In the genomic region with DNA sequence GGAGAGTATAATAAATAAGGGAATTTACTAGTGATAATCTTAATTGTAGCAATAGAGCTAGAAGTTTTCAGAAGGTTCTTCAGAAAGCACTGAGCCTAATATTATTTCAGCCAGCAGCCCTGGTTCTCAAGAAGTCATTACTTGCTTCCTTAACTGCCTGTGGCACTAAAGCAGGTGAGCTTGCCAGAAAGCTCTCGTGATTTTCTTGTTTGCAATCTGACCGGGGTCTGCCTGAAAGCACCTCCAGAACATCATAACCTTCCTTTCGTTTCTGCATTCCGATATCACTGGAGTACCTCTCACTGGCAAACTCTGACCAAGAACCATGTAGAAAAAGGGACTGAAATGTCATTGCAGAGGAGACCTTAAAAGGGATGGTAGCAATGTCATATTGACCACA, we compare ENCODE assay signal across 14 cellular contexts.
A peak's percentile ranks its signal among the peaks of the same experiment; 100 is the strongest.
DNase-seq lines count a peak whose midpoint lies in the region; ATAC-seq and TF ChIP-seq lines count a peak whose summit lies in the region.
"Had no signal": no experiment of that assay in that cellular context is flagged by ENCODE, and none has a peak within 500 bp of the region (broad histone marks: within the 10 kb centered on the region; RNA-seq: fewer than 3 reads in every experiment).

No MANE protein-coding gene starts in this region.

- TF ChIP-seq CTCF in PC-9 (conservative IDR thresholded peaks at IDR 0.05) (no peak), psoas muscle (IDR thresholded peaks at IDR 0.05) (no peak), upper lobe of right lung (IDR thresholded peaks at IDR 0.05) (no peak)

- H2AFZ ChIP-seq in GM23248 (peak overlapping the region; percentile 88; the same call in 1 of the 2 replicates), PC-9 (0 out of 2 replicates have a peak overlapping the region, but pooled peaks have one; percentile 8)

- in situ Hi-C loops in GM23248 (cut with MboI), result no loop called here

- H3K4me2 ChIP-seq in GM23248 (ENCODE audit: unreplicated experiment), result no peak overlapping the region
- no peak overlapping the region for H3K4me2 ChIP-seq in PC-9

- H3K4me3 ChIP-seq in GM23248, result no peak overlapping the region
- H3K4me3 ChIP-seq in PC-9, result no peak overlapping the region
- peak overlapping the region; percentile 31 for H3K4me3 ChIP-seq in psoas muscle
- H3K4me3 ChIP-seq in upper lobe of right lung, result no peak overlapping the region

- no peaks in the 10 kb centered on the region for H3K36me3 ChIP-seq in GM23248 (ENCODE audit: low read depth)
- H3K36me3 ChIP-seq in PC-9 (ENCODE audit: low read depth), result no peaks in the 10 kb centered on the region
- H3K36me3 ChIP-seq in psoas muscle (ENCODE audit: insufficient read depth in 1 of 2, low read depth in 1 of 2), result no peaks in the 10 kb centered on the region
- H3K36me3 ChIP-seq in upper lobe of right lung, result no peaks in the 10 kb centered on the region

- H3F3A ChIP-seq in GM23248 (ENCODE audit: insufficient read depth) (0 out of 2 replicates have a peak, but pooled peaks cover 3% of the 10 kb centered on the region), PC-9 (ENCODE audit: insufficient read depth, low read depth) (no peaks in the 10 kb centered on the region)

- DNase-seq in GM23248 (no peak), PC-9 (no peak), psoas muscle (no peak), D341Med (ENCODE audit: low spot score) (no peak), posterior cingulate gyrus (no peak), upper lobe of right lung (no peak)
- DNase-seq in stimulated activated naive CD4-positive, alpha-beta T cell treated with Interleukin-2 at 50 U/mL for 16 hours (lab: John Stamatoyannopoulos, UW), result no peak
- DNase-seq: C1 segment of cervical spinal cord; Calu3; CD4-positive, alpha-beta T cell; DMS79 treated with DMSO at 0.1 percent for 48 hours; EL; H7; IMR-90 had no signal

- no peaks in the 10 kb centered on the region for H3K9me2 ChIP-seq in GM23248 (ENCODE audit: insufficient read depth)
- H3K9me2 ChIP-seq in PC-9 (ENCODE audit: insufficient read depth), result no peaks in the 10 kb centered on the region; the same call in 1 of the 2 replicates

- WGBS in GM23248 (ENCODE audit: low coverage in 1 of 2, low lambda C conversion rate in 2 of 2, missing lambda C conversion rate in 2 of 2), 2 experiments, result 92 to 99% methylated on average over 4 of the region's 4 CpGs
- WGBS in psoas muscle, 3 donors, result 28 to 51% (median 33%) methylated on average over 4 of the region's 4 CpGs

- H3K9ac ChIP-seq in GM23248, result no peak overlapping the region

- no TSS peak for BruUV-seq in PC-9 (replicated peaks; lab: Mats Ljungman, UMichigan)

- no peaks in the 10 kb centered on the region for H3K79me2 ChIP-seq in GM23248 (ENCODE audit: insufficient read depth)
- H3K79me2 ChIP-seq in PC-9 (ENCODE audit: low read depth), result no peaks in the 10 kb centered on the region

- H3K27ac ChIP-seq in GM23248, result no peak overlapping the region
- no peak overlapping the region for H3K27ac ChIP-seq in PC-9
- no peak overlapping the region for H3K27ac ChIP-seq in psoas muscle
- H3K27ac ChIP-seq in upper lobe of right lung, result no peak overlapping the region

- H4K20me1 ChIP-seq in GM23248 (ENCODE audit: insufficient read depth), result no peaks in the 10 kb centered on the region
- no peaks in the 10 kb centered on the region for H4K20me1 ChIP-seq in PC-9 (ENCODE audit: insufficient read depth)

- ATAC-seq in psoas muscle (no peak), upper lobe of right lung (no peak)

- H3K4me1 ChIP-seq in GM23248 (ENCODE audit: insufficient read depth), result peaks cover 9% of the 10 kb centered on the region; the same call in 1 of the 2 replicates
- H3K4me1 ChIP-seq in PC-9 (replicated peaks; ENCODE audit: insufficient read depth), result no peaks in the 10 kb centered on the region
- no peaks in the 10 kb centered on the region for H3K4me1 ChIP-seq in psoas muscle
- H3K4me1 ChIP-seq in upper lobe of right lung, result no peaks in the 10 kb centered on the region

- POLR2A ChIA-PET in PC-9 (lab: Charles Lee; ENCODE audit: unreplicated experiment), result no interaction called here

- no peaks in the 10 kb centered on the region for H3K27me3 ChIP-seq in GM23248 (replicated peaks; ENCODE audit: insufficient read depth)
- H3K27me3 ChIP-seq in PC-9 (ENCODE audit: insufficient read depth, low read depth), result no peaks in the 10 kb centered on the region
- no peaks in the 10 kb centered on the region for H3K27me3 ChIP-seq in psoas muscle (ENCODE audit: insufficient read depth in 3 of 3, low read length in 2 of 3)
- H3K27me3 ChIP-seq in upper lobe of right lung, result no peaks in the 10 kb centered on the region

- CTCF ChIA-PET in PC-9 (lab: Charles Lee), result no interaction called here

- no peaks in the 10 kb centered on the region for H3K9me3 ChIP-seq in GM23248 (ENCODE audit: low read depth)
- H3K9me3 ChIP-seq in PC-9 (ENCODE audit: insufficient read depth, low read depth), result no peaks in the 10 kb centered on the region
- H3K9me3 ChIP-seq in psoas muscle, result no peaks in the 10 kb centered on the region
- no peaks in the 10 kb centered on the region for H3K9me3 ChIP-seq in upper lobe of right lung

- intact Hi-C loops in PC-9 (cut with micrococcal nuclease; ENCODE audit: unreplicated experiment) (no loop called here), psoas muscle (cut with DNase I) (no loop called here), posterior cingulate gyrus (cut with DNase I) (no loop called here), upper lobe of right lung (cut with DNase I) (no loop called here)
